In the genomic region with DNA sequence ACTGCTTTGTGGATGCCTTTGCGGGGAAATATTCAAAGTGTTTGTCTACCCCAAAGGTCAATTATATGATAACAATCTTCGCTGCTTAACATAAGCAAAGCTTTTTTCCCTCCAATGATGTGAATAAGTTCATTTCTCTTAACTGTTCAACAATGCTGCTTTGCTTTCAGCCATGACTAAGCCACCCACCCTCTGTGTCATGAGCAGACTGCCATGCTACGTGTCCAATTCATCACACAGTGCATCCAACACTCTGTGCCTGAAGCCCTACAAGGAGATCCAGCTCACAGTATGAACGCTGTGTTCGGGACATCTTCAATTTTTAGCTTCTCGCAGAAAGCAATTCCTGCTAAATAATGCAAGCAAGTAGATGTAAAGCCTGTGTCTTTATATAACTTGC, we compare ENCODE assay signal across 22 cellular contexts. TPM values are rescaled to one million over a fixed set of nuclear protein-coding genes. Genes with fewer than 3 reads are reported as not detected.
DNase-seq lines count a peak whose midpoint lies in the region; ATAC-seq and TF ChIP-seq lines count a peak whose summit lies in the region.
"Had no signal": no experiment of that assay in that cellular context is flagged by ENCODE, and none has a peak within 500 bp of the region (broad histone marks: within the 10 kb centered on the region; RNA-seq: fewer than 3 reads in every experiment).

No MANE protein-coding gene starts in this region.

- H2AFZ ChIP-seq in PC-3 (ENCODE audit: low read length) = no peak overlapping the region
- peak overlapping the region; percentile 1 for H2AFZ ChIP-seq in osteoblast (ENCODE audit: low read length)

- H3K36me3 ChIP-seq in PC-3 (ENCODE audit: low read depth, low read length) = peaks cover 2% of the 10 kb centered on the region; the same call in 1 of the 2 replicates
- H3K36me3 ChIP-seq in osteoblast (ENCODE audit: insufficient read depth, low read length) = no peaks in the 10 kb centered on the region
- H3K36me3 ChIP-seq: gastroesophageal sphincter, SJCRH30, tibial nerve had no signal

- ATAC-seq in PC-3 (peak; percentile 68), HG03175 (IDR thresholded peaks at IDR 0.05; ENCODE audit: unreplicated experiment) (no peak)
- ATAC-seq in activated CD8-positive, alpha-beta T cell treated with anti-CD3 and anti-CD28 coated beads for 36 hours = no peak
- ATAC-seq: activated CD4-positive, CD25-positive, alpha-beta regulatory T cell treated with anti-CD3 and anti-CD28 coated beads, Interleukin-2, amount 50 U/mL, for 24 hours; activated naive CD8-positive, alpha-beta T cell treated with anti-CD3 and anti-CD28 coated beads, Interleukin-2, amount 50 U/mL, for 24 hours; gastroesophageal sphincter; HCT116; stimulated activated memory B cell treated with anti-CD40 and anti-IgM and Interleukin-4, amounts not matched to agents 10 μg/mL and 1 μg/mL and 100 μg/mL, for 72 hours had no signal

- CTCF ChIA-PET in PC-3 (lab: Charles Lee) = interaction anchor here (0.6 to 1.9 kb wide), 3 partner anchors 24 to 602 kb away, joined by 3 to 14 read pairs (median 4); no protein-coding TSS in a partner anchor
- CTCF ChIA-PET in activated CD8-positive, alpha-beta T cell treated with anti-CD3 and anti-CD28 coated beads for 36 hours (lab: Charles Lee) = interaction anchor here (1.0 to 11.2 kb wide), 33 partner anchors 8 to 1240 kb away, joined by 3 to 380 read pairs (median 5); partner anchors contain the start of genes EPHB6 and TAS2R39

- H3K27ac Mint-ChIP-seq in activated CD8-positive, alpha-beta T cell treated with anti-CD3 and anti-CD28 coated beads for 36 hours = no peak overlapping the region
- H3K27ac Mint-ChIP-seq: activated naive CD8-positive, alpha-beta T cell treated with anti-CD3 and anti-CD28 coated beads, Interleukin-2, amount 50 U/mL, for 24 hours; activated T-helper 2 cell treated with anti-CD3 and anti-CD28 coated beads, Interferon-gamma antibody, Interleukin-2, Interleukin-4, amounts not matched to agents 10 μg/mL and 5 μg/mL and 100 μg/mL, durations not matched to agents 14 hours and 24 hours and 36 hours; stimulated activated memory B cell treated with anti-CD40 and anti-IgM and Interleukin-4, amounts not matched to agents 10 μg/mL and 1 μg/mL and 100 μg/mL, for 72 hours had no signal

- no peaks in the 10 kb centered on the region for H3K36me3 Mint-ChIP-seq in activated CD8-positive, alpha-beta T cell treated with anti-CD3 and anti-CD28 coated beads for 36 hours (ENCODE audit: low read depth)
- H3K36me3 Mint-ChIP-seq: stimulated activated memory B cell treated with anti-CD40 and anti-IgM and Interleukin-4, amounts not matched to agents 10 μg/mL and 1 μg/mL and 100 μg/mL, for 72 hours had no signal

- no peaks in the 10 kb centered on the region for H3K27me3 Mint-ChIP-seq in activated CD8-positive, alpha-beta T cell treated with anti-CD3 and anti-CD28 coated beads for 36 hours

- intact Hi-C loops in PC-3 (cut with micrococcal nuclease) = loop anchor here (10.0 kb wide), 2 partner anchors 581 to 611 kb away; no protein-coding TSS in a partner anchor
- intact Hi-C loops in activated CD8-positive, alpha-beta T cell treated with anti-CD3 and anti-CD28 coated beads for 36 hours (cut with micrococcal nuclease) = loop anchor here (10.0 kb wide), 1 partner anchor 341 kb away; no protein-coding TSS in a partner anchor

- POLR2A ChIA-PET in PC-3 (lab: Charles Lee; ENCODE audit: unreplicated experiment) = no interaction called here
- POLR2A ChIA-PET in activated CD8-positive, alpha-beta T cell treated with anti-CD3 and anti-CD28 coated beads for 36 hours (lab: Charles Lee) = no interaction called here

- TF ChIP-seq CTCF in PC-3 (conservative IDR thresholded peaks at IDR 0.05; ENCODE audit: low read depth, low read length) (no peak), epithelial cell of esophagus (IDR thresholded peaks at IDR 0.05; ENCODE audit: insufficient read depth, low read depth, low read length, missing control alignments) (no peak), osteoblast (IDR thresholded peaks at IDR 0.05; ENCODE audit: extremely low read depth, low read depth, low read length) (no peak)
- no peak for TF ChIP-seq CTCF in activated CD8-positive, alpha-beta T cell treated with anti-CD3 and anti-CD28 coated beads for 36 hours (IDR thresholded peaks at IDR 0.05)

- no TSS peak for BruUV-seq in PC-3 (replicated peaks; lab: Mats Ljungman, UMichigan)

- no peaks in the 10 kb centered on the region for H3K9me2 ChIP-seq in PC-3 (replicated peaks; ENCODE audit: low read length)

- peaks cover 12% of the 10 kb centered on the region; the same call in 1 of the 2 replicates for H3K27me3 ChIP-seq in PC-3 (ENCODE audit: low read length)
- no peaks in the 10 kb centered on the region for H3K27me3 ChIP-seq in osteoblast (ENCODE audit: insufficient read depth, low read length)
- H3K27me3 ChIP-seq: gastroesophageal sphincter, tibial nerve had no signal

- H4K20me1 ChIP-seq in PC-3 (ENCODE audit: low read length) (no peaks in the 10 kb centered on the region), osteoblast (ENCODE audit: insufficient read depth, low read length) (no peaks in the 10 kb centered on the region)

- H3K4me1 Mint-ChIP-seq in activated CD8-positive, alpha-beta T cell treated with anti-CD3 and anti-CD28 coated beads for 36 hours (ENCODE audit: low read depth) = no peaks in the 10 kb centered on the region
- H3K4me1 Mint-ChIP-seq: activated naive CD8-positive, alpha-beta T cell treated with anti-CD3 and anti-CD28 coated beads, Interleukin-2, amount 50 U/mL, for 24 hours; stimulated activated memory B cell treated with anti-CD40 and anti-IgM and Interleukin-4, amounts not matched to agents 10 μg/mL and 1 μg/mL and 100 μg/mL, for 72 hours had no signal

- DNase-seq in AG20443 (ENCODE audit: low spot score) = peak; percentile 64
- peak; percentile 40 for DNase-seq in PC-3
- peak; percentile 66 for DNase-seq in epithelial cell of esophagus (ENCODE audit: low read depth)
- DNase-seq in osteoblast (ENCODE audit: insufficient read length, low spot score, missing footprints) = peak; percentile 81
- no peak for DNase-seq in NCI-H345 (lab: John Stamatoyannopoulos, UW)
- DNase-seq in activated effector memory CD4-positive, alpha-beta T cell treated with Interleukin-2 at 50 U/mL for 16 hours = no peak
- no peak for DNase-seq in activated CD8-positive, alpha-beta T cell treated with anti-CD3 and anti-CD28 coated beads for 36 hours
- DNase-seq: activated naive CD8-positive, alpha-beta T cell treated with anti-CD3 and anti-CD28 coated beads, Interleukin-2, amount 50 U/mL, for 24 hours; DND-41; NCI-H2107; NCI-H524 treated with DMSO at 0.1 percent for 48 hours; retina; SJCRH30 had no signal

- no peak overlapping the region for H3K4me3 Mint-ChIP-seq in activated CD8-positive, alpha-beta T cell treated with anti-CD3 and anti-CD28 coated beads for 36 hours
- H3K4me3 Mint-ChIP-seq: activated naive CD8-positive, alpha-beta T cell treated with anti-CD3 and anti-CD28 coated beads, Interleukin-2, amount 50 U/mL, for 24 hours; stimulated activated memory B cell treated with anti-CD40 and anti-IgM and Interleukin-4, amounts not matched to agents 10 μg/mL and 1 μg/mL and 100 μg/mL, for 72 hours had no signal

- H3K4me1 ChIP-seq in PC-3 (ENCODE audit: insufficient read depth, low read length) (no peaks in the 10 kb centered on the region), osteoblast (ENCODE audit: insufficient read depth, low read length) (peaks cover 10% of the 10 kb centered on the region)
- H3K4me1 ChIP-seq: SJCRH30, tibial nerve had no signal

- no peaks in the 10 kb centered on the region for H3K79me2 ChIP-seq in PC-3 (ENCODE audit: low read length)
- no peaks in the 10 kb centered on the region for H3K79me2 ChIP-seq in osteoblast (ENCODE audit: insufficient read depth, low read length)

- no peak overlapping the region for H3K4me3 ChIP-seq in PC-3 (ENCODE audit: low read length)
- no peak overlapping the region for H3K4me3 ChIP-seq in epithelial cell of esophagus (ENCODE audit: low read length)
- H3K4me3 ChIP-seq in osteoblast (ENCODE audit: insufficient read depth, low read length) = no peak overlapping the region
- H3K4me3 ChIP-seq: gastroesophageal sphincter, SJCRH30, tibial nerve had no signal

- no peak overlapping the region for H3K9ac ChIP-seq in PC-3 (ENCODE audit: low read length)

- no peak overlapping the region for H3K27ac ChIP-seq in PC-3 (ENCODE audit: low read length)
- H3K27ac ChIP-seq in osteoblast (ENCODE audit: low read depth, low read length) = no peak overlapping the region
- H3K27ac ChIP-seq: SJCRH30, tibial nerve had no signal

- H3K9me3 ChIP-seq in PC-3 (ENCODE audit: low read length) = no peaks in the 10 kb centered on the region
- H3K9me3 ChIP-seq in osteoblast (ENCODE audit: low read depth, low read length) = no peaks in the 10 kb centered on the region
- H3K9me3 ChIP-seq: gastroesophageal sphincter, SJCRH30, tibial nerve had no signal

- H3K9me3 Mint-ChIP-seq in activated CD8-positive, alpha-beta T cell treated with anti-CD3 and anti-CD28 coated beads for 36 hours = no peaks in the 10 kb centered on the region
- H3K9me3 Mint-ChIP-seq: activated naive CD8-positive, alpha-beta T cell treated with anti-CD3 and anti-CD28 coated beads, Interleukin-2, amount 50 U/mL, for 24 hours; activated T-helper 2 cell treated with anti-CD3 and anti-CD28 coated beads, Interferon-gamma antibody, Interleukin-2, Interleukin-4, amounts not matched to agents 10 μg/mL and 5 μg/mL and 100 μg/mL, durations not matched to agents 14 hours and 24 hours and 36 hours had no signal

- H3F3A ChIP-seq in PC-3 (ENCODE audit: low read length, unreplicated experiment) = no peaks in the 10 kb centered on the region

- H3K4me2 ChIP-seq in PC-3 (ENCODE audit: low read length) (no peak overlapping the region), osteoblast (ENCODE audit: insufficient read depth, low read length) (peak overlapping the region; percentile 1)

RNA-seq across cellular contexts. Expression of gene TAS2R40, which starts 5.7 kb away (rescaled TPM):
- total RNA-seq in PC-3 (2014; rRNA removed) (not detected in 2 replicates), osteoblast (not detected in 2 replicates)
- not detected for total RNA-seq in activated CD8-positive, alpha-beta T cell treated with anti-CD3 and anti-CD28 coated beads for 36 hours
- total RNA-seq: activated T-helper 2 cell treated with anti-CD3 and anti-CD28 coated beads, Interferon-gamma antibody, Interleukin-2, Interleukin-4, amounts not matched to agents 10 μg/mL and 5 μg/mL and 100 μg/mL, durations not matched to agents 14 hours and 24 hours and 36 hours; cerebellum; gastroesophageal sphincter; mononuclear cell; SJCRH30; tibial nerve had no signal

RNA-seq across cellular contexts. Expression of gene TAS2R39, which starts 32.9 kb away (rescaled TPM):
- not detected in 2 replicates for total RNA-seq in PC-3 (2014; rRNA removed)
- not detected in 2 replicates for total RNA-seq in osteoblast
- total RNA-seq in activated CD8-positive, alpha-beta T cell treated with anti-CD3 and anti-CD28 coated beads for 36 hours = not detected
- total RNA-seq: activated T-helper 2 cell treated with anti-CD3 and anti-CD28 coated beads, Interferon-gamma antibody, Interleukin-2, Interleukin-4, amounts not matched to agents 10 μg/mL and 5 μg/mL and 100 μg/mL, durations not matched to agents 14 hours and 24 hours and 36 hours; cerebellum; gastroesophageal sphincter; mononuclear cell; SJCRH30; tibial nerve had no signal

RNA-seq across cellular contexts. Expression of gene GSTK1, which starts 47.1 kb away (rescaled TPM):
- 111 and 117 TPM in 2 replicates for total RNA-seq in PC-3 (2014; rRNA removed)
- total RNA-seq in osteoblast = 91.3 and 99.9 TPM in 2 replicates
- total RNA-seq in activated CD8-positive, alpha-beta T cell treated with anti-CD3 and anti-CD28 coated beads for 36 hours = 100 to 1,000 TPM; 163 to 171 TPM

Comparison
In these comparisons a context has a peak if more than half of its experiments do, and no peak if none do; other contexts are left out.
1. DNase-seq: peak in AG20443 (single experiment), PC-3 (single experiment), epithelial cell of esophagus (single experiment) and osteoblast (single experiment); none in NCI-H345 (single experiment), activated effector memory CD4-positive, alpha-beta T cell treated with Interleukin-2 at 50 U/mL for 16 hours (single experiment) and activated CD8-positive, alpha-beta T cell treated with anti-CD3 and anti-CD28 coated beads for 36 hours (single experiment).